ENCODE assay signal across 8 cellular contexts in genomic region chr1:119870917-119871486, GRCh38. TPM values are rescaled to one million over a fixed set of nuclear protein-coding genes. Genes with fewer than 3 reads are reported as not detected.
DNase-seq lines count a peak whose midpoint lies in the region; ATAC-seq and TF ChIP-seq lines count a peak whose summit lies in the region.

No MANE protein-coding gene starts in this region.

- no peak overlapping the region for H3K27ac ChIP-seq in WERI-Rb-1

- H3K27me3 ChIP-seq in WERI-Rb-1 (ENCODE audit: insufficient read depth, low read depth, severe bottlenecking), result no peaks in the 10 kb centered on the region

- no peak; the same call in none of the 2 replicates for TF ChIP-seq CTCF in AG09319 (IDR thresholded peaks at IDR 0.05; ENCODE audit: low read depth, low read length)
- peak; percentile 92 for TF ChIP-seq CTCF in WERI-Rb-1 (IDR thresholded peaks at IDR 0.05; ENCODE audit: low read depth, low read length)

- intact Hi-C loops in left colon (cut with DNase I, micrococcal nuclease), result no loop called here

- H3K9me3 ChIP-seq in WERI-Rb-1 (ENCODE audit: severe bottlenecking), result no peaks in the 10 kb centered on the region

- ATAC-seq in left colon (peak; percentile 65), HG03039 (IDR thresholded peaks at IDR 0.05; ENCODE audit: unreplicated experiment) (no peak)

- H3K4me3 ChIP-seq in WERI-Rb-1 (ENCODE audit: low read depth, low read length), result no peak overlapping the region

- no peaks in the 10 kb centered on the region for H3K36me3 ChIP-seq in WERI-Rb-1

- DNase-seq in AG09319 (ENCODE audit: extremely low read depth, low read depth), result peak; percentile 48
- DNase-seq in GM19240 (ENCODE audit: insufficient read length, low spot score), result peak; percentile 37
- DNase-seq in NCI-H2107 (lab: John Stamatoyannopoulos, UW), result peak; percentile 66
- peak; percentile 85 for DNase-seq in WERI-Rb-1
- peak; percentile 5 for DNase-seq in central memory CD4-positive, alpha-beta T cell
- DNase-seq in left colon, result peak; percentile 35 to 77
- DNase-seq in stimulated activated CD4-positive, alpha-beta T cell treated with anti-CD3 and anti-CD28 coated beads, Interleukin-2, amount 100 ng/mL, for 4 hours (ENCODE audit: low read depth), result peak; percentile 19

RNA-seq across cellular contexts. Expression of gene ADAM30, which starts 25.3 kb away (rescaled TPM):
- total RNA-seq in left colon, result not detected

RNA-seq across cellular contexts. Expression of gene REG4, which starts 59.7 kb away (rescaled TPM):
- 10 to 100 TPM; 35.7 to 37.5 TPM for total RNA-seq in left colon

Comparison
In these comparisons a context has a peak if more than half of its experiments do, and no peak if none do; other contexts are left out.
1. DNase-seq: peak in every context shown above with its lines; median percentile 85 in WERI-Rb-1; 66 in NCI-H2107; 56 in left colon; 48 in AG09319; 37 in GM19240; 19 in stimulated activated CD4-positive, alpha-beta T cell treated with anti-CD3 and anti-CD28 coated beads, Interleukin-2, amount 100 ng/mL, for 4 hours; 5 in central memory CD4-positive, alpha-beta T cell.